Comparison of ENCODE assay signal across 26 cellular contexts in the genomic region with DNA sequence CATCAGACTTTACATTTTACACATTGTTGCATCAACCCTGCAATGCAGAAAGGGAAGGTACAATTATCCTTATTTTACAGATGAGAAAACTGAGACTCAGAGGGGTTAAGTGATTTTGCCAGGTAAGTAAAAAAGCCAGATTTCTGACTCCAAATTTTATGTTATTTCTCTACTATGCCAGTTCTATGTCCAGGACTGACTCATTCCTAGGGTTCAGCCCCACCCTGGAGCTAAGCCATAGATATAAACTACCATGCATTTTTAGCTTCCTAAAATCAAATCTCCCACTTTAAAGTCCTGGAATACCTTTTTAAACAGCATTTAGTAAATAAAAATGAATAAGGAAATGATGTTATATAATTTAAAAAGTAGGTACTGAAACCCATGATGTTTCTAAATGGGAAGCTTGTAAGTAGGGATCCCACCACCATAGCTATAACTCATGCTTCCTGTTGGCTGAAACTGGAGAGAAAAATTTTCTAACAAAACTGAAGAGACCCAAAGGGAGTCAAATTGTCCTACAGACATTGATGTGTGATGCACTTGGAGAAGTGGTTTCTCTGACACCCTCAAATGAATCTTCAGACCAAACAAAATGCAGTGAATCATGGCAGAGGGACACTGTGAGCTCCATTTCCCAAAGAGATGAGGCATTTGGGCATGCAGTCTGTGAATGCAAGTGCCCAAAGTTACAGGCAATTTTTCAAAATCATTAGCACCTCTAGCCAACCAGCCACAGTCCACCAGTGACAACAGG.
DNase-seq lines count a peak whose midpoint lies in the region; ATAC-seq, FAIRE-seq and TF ChIP-seq lines count a peak whose summit lies in the region.
"Had no signal": no experiment of that assay in that cellular context is flagged by ENCODE, and none has a peak within 500 bp of the region (broad histone marks: within the 10 kb centered on the region; RNA-seq: fewer than 3 reads in every experiment).

No MANE protein-coding gene starts in this region.

- FAIRE-seq in A549 (lab: Jason Lieb, UNC) (no peak), HTR-8/SVneo (lab: Jason Lieb, UNC) (no peak), keratinocyte (lab: Jason Lieb, UNC) (peak; percentile 55), GM12891 (lab: Jason Lieb, UNC) (no peak)

- no peak overlapping the region for H3K9ac ChIP-seq in keratinocyte (ENCODE audit: control insufficient read depth, extremely low read depth, insufficient read depth, low read length)
- H3K9ac ChIP-seq: BLaER1 treated with 17β-estradiol and CSF1 and Interleukin-3, amounts not matched to agents 10 nM and 100 nM had no signal

- no peaks in the 10 kb centered on the region for H3K27me3 ChIP-seq in ascending aorta
- H3K27me3 ChIP-seq in keratinocyte (ENCODE audit: control insufficient read depth, extremely low read depth, insufficient read depth, low read length), result no peaks in the 10 kb centered on the region
- H3K27me3 ChIP-seq: BLaER1 treated with 17β-estradiol and CSF1 and Interleukin-3, amounts not matched to agents 10 nM and 100 nM; gastroesophageal sphincter; tibial artery had no signal

- no peak for TF ChIP-seq POLR2A in A549 (IDR thresholded peaks at IDR 0.05; ENCODE audit: low read length)
- no peak for TF ChIP-seq POLR2A in GM12891 (IDR thresholded peaks at IDR 0.05; ENCODE audit: low read depth, low read length)

- intact Hi-C loops in ascending aorta (cut with DNase I), result no loop called here

- dilution Hi-C loops in keratinocyte (cut with MboI; ENCODE audit: extremely low pct_ligation_motif_present, low sequenced_read_pairs), result no loop called here

- no peak overlapping the region for H2AFZ ChIP-seq in keratinocyte (ENCODE audit: control insufficient read depth, low read length)

- ATAC-seq in A549, result no peak
- ATAC-seq: esophagus mucosa; gastroesophageal sphincter; stimulated activated memory B cell treated with anti-CD40 and anti-IgM and Interleukin-4, amounts not matched to agents 10 μg/mL and 1 μg/mL and 100 μg/mL, for 72 hours had no signal

- peak overlapping the region; percentile 16; the same call in 1 of the 3 replicates for H3K4me2 ChIP-seq in A549
- peak overlapping the region; percentile 43 for H3K4me2 ChIP-seq in keratinocyte (ENCODE audit: control insufficient read depth, extremely low read depth, insufficient read depth, low read depth, low read length)

- peaks cover 7% of the 10 kb centered on the region; the same call in 2 of the 3 replicates for H3K4me1 ChIP-seq in A549
- peaks cover 0 to 8% of the 10 kb centered on the region in 2 donors for H3K4me1 ChIP-seq in ascending aorta
- H3K4me1 ChIP-seq in keratinocyte (ENCODE audit: control insufficient read depth, extremely low read depth, insufficient read depth, low read length), result peaks cover 22% of the 10 kb centered on the region
- H3K4me1 ChIP-seq: Caco-2, gastroesophageal sphincter had no signal

- no peaks in the 10 kb centered on the region for H3K9me3 ChIP-seq in A549
- H3K9me3 ChIP-seq in ascending aorta, result no peaks in the 10 kb centered on the region
- no peaks in the 10 kb centered on the region for H3K9me3 ChIP-seq in keratinocyte (ENCODE audit: control insufficient read depth, low read depth, low read length)
- H3K9me3 ChIP-seq: BLaER1 treated with 17β-estradiol and CSF1 and Interleukin-3, amounts not matched to agents 10 nM and 100 nM; Caco-2; gastroesophageal sphincter; MG63; tibial artery had no signal

- TF ChIP-seq EP300 in A549 (IDR thresholded peaks at IDR 0.05), result no peak

- TF ChIP-seq RAD21 in A549 (conservative IDR thresholded peaks at IDR 0.05 in 1 of 2, IDR thresholded peaks at IDR 0.05 in 1 of 2), result no peak

- H3K79me2 ChIP-seq in keratinocyte (ENCODE audit: control insufficient read depth, insufficient read depth, low read length), result no peaks in the 10 kb centered on the region

- DNase-seq in A549 (ENCODE audit: low read depth in 1 of 2, low spot score in 1 of 2) (no peak), HTR-8/SVneo (ENCODE audit: insufficient read length, low spot score) (peak; percentile 31), ascending aorta (ENCODE audit: low spot score in 2 of 2) (no peak), keratinocyte (ENCODE audit: low read depth, low spot score) (no peak), G401 (ENCODE audit: low spot score) (no peak), kidney tubule cell (ENCODE audit: low spot score) (no peak), GM12891 (ENCODE audit: insufficient read length, low spot score) (no peak), SHP77 treated with DMSO at 0.1 percent for 48 hours (lab: John Stamatoyannopoulos, UW) (no peak)
- DNase-seq: activated CD4-positive, alpha-beta T cell treated with anti-CD3 and anti-CD28 coated beads for 48 hours; activated naive CD4-positive, alpha-beta T cell treated with anti-CD3 and anti-CD28 coated beads, Interleukin-2, amount 50 U/mL, for 16 hours; aorta; Caco-2; cerebellar nuclear complex; effector CD8-positive, alpha-beta T cell; GOT3; MG63; NCI-H774; Right ventricle myocardium superior; stimulated activated CD4-positive, alpha-beta T cell treated with anti-CD3 and anti-CD28 coated beads, Interleukin-1b, Interleukin-23, amount 100 ng/mL, for 48 hours; tibial artery had no signal

- H3K4me3 ChIP-seq in A549 (no peak overlapping the region), ascending aorta (no peak overlapping the region), keratinocyte (ENCODE audit: control insufficient read depth in 2 of 3, extremely low read depth in 1 of 3, insufficient read depth in 2 of 3, low read depth in 1 of 3, low read length in 3 of 3) (no peak overlapping the region)
- H3K4me3 ChIP-seq: BLaER1 treated with 17β-estradiol and CSF1 and Interleukin-3, amounts not matched to agents 10 nM and 100 nM; gastroesophageal sphincter; MG63; skin epidermis; tibial artery had no signal

- CTCF ChIA-PET in A549 (lab: Yijun Ruan, JAX), result interaction anchor here (1.0 to 1.7 kb wide), 5 partner anchors 10 to 131 kb away, joined by 3 to 12 read pairs (median 4); no protein-coding TSS in a partner anchor

- POLR2A ChIA-PET in A549 (lab: Yijun Ruan, JAX), result no interaction called here

- no peak for TF ChIP-seq CTCF in A549 (IDR thresholded peaks at IDR 0.05)
- TF ChIP-seq CTCF in ascending aorta (IDR thresholded peaks at IDR 0.05), result no peak
- no peak for TF ChIP-seq CTCF in keratinocyte (optimal IDR thresholded peaks at IDR 0.05 in 1 of 3, IDR thresholded peaks at IDR 0.05 in 1 of 3, conservative IDR thresholded peaks at IDR 0.05 in 1 of 3; ENCODE audit: extremely low read depth in 1 of 3, insufficient read depth in 2 of 3, low read length in 3 of 3)

- H4K20me1 ChIP-seq in keratinocyte (ENCODE audit: control insufficient read depth, extremely low read depth, insufficient read depth, low read length), result no peaks in the 10 kb centered on the region
- H4K20me1 ChIP-seq: BLaER1 treated with 17β-estradiol and CSF1 and Interleukin-3, amounts not matched to agents 10 nM and 100 nM had no signal

- no peak overlapping the region for H3K27ac ChIP-seq in A549
- peak overlapping the region; percentile 8 to 52 for H3K27ac ChIP-seq in ascending aorta
- H3K27ac ChIP-seq in keratinocyte (ENCODE audit: control insufficient read depth, insufficient read depth, low read length), result peak overlapping the region; percentile 4
- H3K27ac ChIP-seq: BLaER1 treated with 17β-estradiol and CSF1 and Interleukin-3, amounts not matched to agents 10 nM and 100 nM; gastroesophageal sphincter; HL-60; skin epidermis had no signal

- H3K36me3 ChIP-seq in ascending aorta (peaks cover 32 to 66% of the 10 kb centered on the region in 2 donors), keratinocyte (ENCODE audit: control insufficient read depth in 2 of 2, extremely low read depth in 1 of 2, insufficient read depth in 2 of 2, low read length in 2 of 2) (no peaks in the 10 kb centered on the region)
- H3K36me3 ChIP-seq: MG63 had no signal

- no peaks in the 10 kb centered on the region for H3K9me1 ChIP-seq in keratinocyte (ENCODE audit: control insufficient read depth, extremely low read depth, insufficient read depth, low read length)

- in situ Hi-C loops in G401 (cut with HindIII; ENCODE audit: low sequenced_read_pairs), result no loop called here

TF ChIP-seq in A549, 52 proteins besides CTCF, POLR2A, EP300 and RAD21 (continues in another document):
- TF ChIP-seq ESRRA (IDR thresholded peaks at IDR 0.05; ENCODE audit: borderline replicate concordance, low read length) (no peak), PHF8 (IDR thresholded peaks at IDR 0.05; ENCODE audit: borderline replicate concordance, low read depth) (no peak)

TF ChIP-seq in GM12891, 5 proteins besides CTCF, POLR2A, EP300 and RAD21:
- no peak for TF ChIP-seq TAF1 (IDR thresholded peaks at IDR 0.05; ENCODE audit: low read depth, low read length)
- TF ChIP-seq PAX5 (IDR thresholded peaks at IDR 0.05; ENCODE audit: insufficient read depth, low read length, severe bottlenecking), result no peak

Comparison
In these comparisons a context has a peak if more than half of its experiments do, and no peak if none do; other contexts are left out.
1. H3K27ac ChIP-seq: peak in ascending aorta (2 of 2) and keratinocyte (single experiment); none in A549 (0 of 2).